In the genomic region with DNA sequence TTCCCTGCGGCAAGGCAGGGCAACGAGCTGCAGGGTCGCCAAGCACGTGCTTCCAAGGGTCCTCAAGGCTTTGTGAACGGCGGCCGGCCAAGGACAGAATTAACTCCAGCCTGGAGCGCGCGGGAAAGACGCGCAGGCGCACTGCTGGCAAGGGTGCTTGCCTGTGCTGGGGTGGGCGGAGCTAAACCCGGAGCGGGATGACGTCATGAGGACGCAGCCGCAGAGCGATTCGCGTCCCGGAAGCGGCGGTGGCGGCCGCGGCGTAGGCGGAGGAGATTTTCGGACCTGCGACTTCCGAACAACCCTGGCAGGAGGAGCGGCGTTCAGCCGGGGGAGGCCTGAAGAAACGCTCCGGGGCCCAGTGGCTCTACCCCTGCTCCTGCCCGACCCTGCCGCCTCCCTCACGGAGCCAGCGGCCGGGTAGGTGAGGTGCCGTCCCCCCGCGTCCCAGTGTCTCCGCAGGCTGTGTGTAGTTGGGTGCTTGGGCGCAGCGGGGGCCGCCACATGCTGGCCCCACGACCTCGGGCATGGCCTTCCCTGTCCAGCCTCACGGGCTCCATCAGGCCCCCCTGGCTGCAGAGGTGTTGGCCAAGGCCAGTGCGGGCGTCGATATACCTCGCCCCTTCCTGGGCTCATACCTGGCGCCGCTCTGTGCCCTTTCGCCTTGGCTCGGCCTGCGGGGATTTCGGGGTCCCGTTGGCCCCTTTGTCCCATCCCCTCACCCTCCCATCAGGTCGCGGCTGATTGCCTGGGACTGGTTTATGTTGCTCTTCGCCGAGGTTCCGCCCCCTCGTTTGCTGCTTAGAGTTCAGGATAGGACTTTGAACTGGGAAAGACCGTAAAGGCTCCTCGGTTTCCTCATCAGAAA, we compare ENCODE assay signal across 1 cellular context.
TF ChIP-seq lines count a peak whose summit lies in the region.

ZFYVE27 (plus strand) TSS at position 227 of the 868 bp plus-strand sequence. CDS start 1,350 bp downstream, outside the sequence.

TF ChIP-seq in HCT116, 20 proteins besides CTCF, POLR2A, EP300 and RAD21 (continued from another document):
- TF ChIP-seq, protein P1, sequence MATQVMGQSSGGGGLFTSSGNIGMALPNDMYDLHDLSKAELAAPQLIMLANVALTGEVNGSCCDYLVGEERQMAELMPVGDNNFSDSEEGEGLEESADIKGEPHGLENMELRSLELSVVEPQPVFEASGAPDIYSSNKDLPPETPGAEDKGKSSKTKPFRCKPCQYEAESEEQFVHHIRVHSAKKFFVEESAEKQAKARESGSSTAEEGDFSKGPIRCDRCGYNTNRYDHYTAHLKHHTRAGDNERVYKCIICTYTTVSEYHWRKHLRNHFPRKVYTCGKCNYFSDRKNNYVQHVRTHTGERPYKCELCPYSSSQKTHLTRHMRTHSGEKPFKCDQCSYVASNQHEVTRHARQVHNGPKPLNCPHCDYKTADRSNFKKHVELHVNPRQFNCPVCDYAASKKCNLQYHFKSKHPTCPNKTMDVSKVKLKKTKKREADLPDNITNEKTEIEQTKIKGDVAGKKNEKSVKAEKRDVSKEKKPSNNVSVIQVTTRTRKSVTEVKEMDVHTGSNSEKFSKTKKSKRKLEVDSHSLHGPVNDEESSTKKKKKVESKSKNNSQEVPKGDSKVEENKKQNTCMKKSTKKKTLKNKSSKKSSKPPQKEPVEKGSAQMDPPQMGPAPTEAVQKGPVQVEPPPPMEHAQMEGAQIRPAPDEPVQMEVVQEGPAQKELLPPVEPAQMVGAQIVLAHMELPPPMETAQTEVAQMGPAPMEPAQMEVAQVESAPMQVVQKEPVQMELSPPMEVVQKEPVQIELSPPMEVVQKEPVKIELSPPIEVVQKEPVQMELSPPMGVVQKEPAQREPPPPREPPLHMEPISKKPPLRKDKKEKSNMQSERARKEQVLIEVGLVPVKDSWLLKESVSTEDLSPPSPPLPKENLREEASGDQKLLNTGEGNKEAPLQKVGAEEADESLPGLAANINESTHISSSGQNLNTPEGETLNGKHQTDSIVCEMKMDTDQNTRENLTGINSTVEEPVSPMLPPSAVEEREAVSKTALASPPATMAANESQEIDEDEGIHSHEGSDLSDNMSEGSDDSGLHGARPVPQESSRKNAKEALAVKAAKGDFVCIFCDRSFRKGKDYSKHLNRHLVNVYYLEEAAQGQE (IDR thresholded peaks at IDR 0.05; ENCODE audit: low read depth): no peak
- TF ChIP-seq ZFX (IDR thresholded peaks at IDR 0.05): peak; percentile 60
